ENCODE assay signal across 8 cellular contexts in genomic region chr2:109510136-109511028, GRCh38.
DNase-seq lines count a peak whose midpoint lies in the region; ATAC-seq and TF ChIP-seq lines count a peak whose summit lies in the region.

No MANE protein-coding gene starts in this region.

- DNase-seq in CMK (ENCODE audit: low read depth) (peak; percentile 38), HAP-1 (ENCODE audit: low spot score in 2 of 2) (peak; percentile 52 to 80), NCI-H446 (lab: John Stamatoyannopoulos, UW) (peak; percentile 36 to 85), colonic mucosa (peak; percentile 89)
- peak; percentile 84 for DNase-seq in activated CD4-positive, alpha-beta T cell treated with anti-CD3 and anti-CD28 coated beads for 48 hours
- peak; percentile 41 to 63 (median 54) for DNase-seq in stimulated activated CD4-positive, alpha-beta T cell treated with anti-CD3 and anti-CD28 coated beads, TNF-alpha, amount 100 ng/mL, for 4 hours (ENCODE audit: low read depth in 3 of 3)

- H3K9ac ChIP-seq in colonic mucosa (ENCODE audit: low read depth in 2 of 2, low read length in 2 of 2) (no peak overlapping the region), liver (ENCODE audit: low read depth in 1 of 2, low read length in 2 of 2) (no peak overlapping the region)

- 51% methylated on average over 19 of the region's 19 CpGs for WGBS in liver

- ATAC-seq in GM19455 (IDR thresholded peaks at IDR 0.05; ENCODE audit: unreplicated experiment) = no peak

- no peaks in the 10 kb centered on the region for H3K27me3 ChIP-seq in HAP-1 (ENCODE audit: low read depth)
- H3K27me3 ChIP-seq in colonic mucosa = no peaks in the 10 kb centered on the region
- H3K27me3 ChIP-seq in liver (ENCODE audit: control insufficient read depth in 4 of 4, insufficient read depth in 4 of 4, low read length in 3 of 4) = no peaks in the 10 kb centered on the region

- TF ChIP-seq RAD21 in liver (IDR thresholded peaks at IDR 0.05) = peak; percentile 96 to 97

- H3K27ac ChIP-seq in colonic mucosa = no peak overlapping the region
- no peak overlapping the region for H3K27ac ChIP-seq in liver (ENCODE audit: low read depth in 1 of 2, low read length in 2 of 2)

- H3K36me3 ChIP-seq in HAP-1 (replicated peaks) (no peaks in the 10 kb centered on the region), colonic mucosa (no peaks in the 10 kb centered on the region), liver (ENCODE audit: control insufficient read depth in 4 of 4, insufficient read depth in 3 of 4, low read depth in 1 of 4, low read length in 3 of 4) (no peaks in the 10 kb centered on the region)

- TF ChIP-seq CTCF in colonic mucosa (IDR thresholded peaks at IDR 0.05) (peak; percentile 85), liver (IDR thresholded peaks at IDR 0.05; ENCODE audit: low read depth, low read length, missing input control) (peak; percentile 94)

- H3K4me1 ChIP-seq in HAP-1 (no peaks in the 10 kb centered on the region), colonic mucosa (no peaks in the 10 kb centered on the region), liver (ENCODE audit: control insufficient read depth in 4 of 4, insufficient read depth in 4 of 4, low read length in 3 of 4) (peaks cover 0 to 17% (median 12%) of the 10 kb centered on the region in 4 donors)

- H3K9me3 ChIP-seq in HAP-1 (no peaks in the 10 kb centered on the region), colonic mucosa (no peaks in the 10 kb centered on the region), liver (ENCODE audit: control insufficient read depth in 4 of 4, low read length in 3 of 4) (no peaks in the 10 kb centered on the region)

- H3K4me3 ChIP-seq in HAP-1 = no peak overlapping the region
- H3K4me3 ChIP-seq in colonic mucosa = no peak overlapping the region
- H3K4me3 ChIP-seq in liver (ENCODE audit: low read depth in 1 of 3, low read length in 3 of 3) = no peak overlapping the region

- in situ Hi-C loops in HAP-1 (cut with MboI; ENCODE audit: low sequenced_read_pairs) = no loop called here

- intact Hi-C loops in colonic mucosa (cut with DNase I) = loop anchor here (2.0 to 10.0 kb wide), 3 partner anchors 63 to 656 kb away; no protein-coding TSS in a partner anchor

TF ChIP-seq in liver, 16 proteins besides CTCF, POLR2A, EP300 and RAD21:
- peak; percentile 16 to 55 for TF ChIP-seq RXRA (IDR thresholded peaks at IDR 0.05)
- no peak for TF ChIP-seq YY1 (IDR thresholded peaks at IDR 0.05)
- TF ChIP-seq GABPA (IDR thresholded peaks at IDR 0.05 in 1 of 2, conservative IDR thresholded peaks at IDR 0.05 in 1 of 2) = no peak
- TF ChIP-seq EGR1 (IDR thresholded peaks at IDR 0.05; ENCODE audit: low read depth in 2 of 2) = no peak
- TF ChIP-seq HNF4G (IDR thresholded peaks at IDR 0.05) = no peak
- no peak for TF ChIP-seq JUND (IDR thresholded peaks at IDR 0.05)
- TF ChIP-seq ZBTB33 (IDR thresholded peaks at IDR 0.05) = no peak
- no peak for TF ChIP-seq FOXA2 (IDR thresholded peaks at IDR 0.05)
- TF ChIP-seq FOXA1 (IDR thresholded peaks at IDR 0.05) = no peak
- no peak for TF ChIP-seq REST (IDR thresholded peaks at IDR 0.05)
- peak; percentile 38 to 69 for TF ChIP-seq HNF4A (conservative IDR thresholded peaks at IDR 0.05)
- no peak for TF ChIP-seq SP1 (IDR thresholded peaks at IDR 0.05)
- no peak for TF ChIP-seq TAF1 (conservative IDR thresholded peaks at IDR 0.05)
- no peak for TF ChIP-seq ATF3 (IDR thresholded peaks at IDR 0.05)
- no peak for TF ChIP-seq MAX (IDR thresholded peaks at IDR 0.05)
- TF ChIP-seq NR2F2 (IDR thresholded peaks at IDR 0.05) = no peak

Comparison
In these comparisons a context has a peak if more than half of its experiments do, and no peak if none do; other contexts are left out.
1. DNase-seq: peak in every context shown above with its lines; median percentile 89 in colonic mucosa; 84 in activated CD4-positive, alpha-beta T cell treated with anti-CD3 and anti-CD28 coated beads for 48 hours; 66 in HAP-1; 60 in NCI-H446; 54 in stimulated activated CD4-positive, alpha-beta T cell treated with anti-CD3 and anti-CD28 coated beads, TNF-alpha, amount 100 ng/mL, for 4 hours; 38 in CMK.